Comparison of ENCODE assay signal across 8 cellular contexts in the genomic region with DNA sequence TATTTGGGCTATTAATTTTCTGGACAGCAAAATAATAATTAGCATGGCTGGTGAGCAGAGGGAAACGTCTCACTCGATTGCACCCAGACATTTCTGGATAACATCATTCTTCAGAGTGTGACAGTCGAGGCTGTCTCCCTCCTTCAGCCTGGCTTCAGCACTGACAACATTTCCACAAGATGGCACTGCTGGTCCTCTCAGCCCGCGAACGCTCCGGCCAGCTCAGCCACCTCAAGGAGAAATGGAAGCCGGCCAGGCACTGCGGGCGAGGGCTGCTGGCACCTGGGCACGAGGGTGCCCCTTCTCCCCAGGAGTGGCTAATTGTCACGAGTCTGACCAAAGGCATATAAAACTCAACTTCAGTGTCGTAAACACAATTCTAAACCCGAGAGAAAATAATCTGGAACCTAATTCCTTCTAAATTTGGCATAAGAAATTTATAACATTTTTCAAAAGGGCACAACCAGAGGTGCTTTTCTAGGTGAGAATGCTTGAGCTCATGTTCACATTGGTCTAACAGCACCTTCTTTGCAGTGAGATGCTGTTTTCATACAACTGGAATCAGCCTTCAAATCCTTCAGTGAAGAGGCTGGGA.
DNase-seq lines count a peak whose midpoint lies in the region; ATAC-seq and TF ChIP-seq lines count a peak whose summit lies in the region.

No MANE protein-coding gene starts in this region.

- H3K9me2 ChIP-seq in DOHH2 (replicated peaks; ENCODE audit: control insufficient read depth, low read length), result no peaks in the 10 kb centered on the region

- ATAC-seq in GM21381 (IDR thresholded peaks at IDR 0.05; ENCODE audit: unreplicated experiment), result peak; percentile 53
- no peak for ATAC-seq in HG03025 (IDR thresholded peaks at IDR 0.05; ENCODE audit: low FRiP score, unreplicated experiment)

- H3K9me3 ChIP-seq in DOHH2 (ENCODE audit: control insufficient read depth, insufficient read depth, low read length) (no peaks in the 10 kb centered on the region), mesodermal cell (ENCODE audit: control insufficient read depth, low read length) (no peaks in the 10 kb centered on the region), vagina (no peaks in the 10 kb centered on the region)

- peaks cover 28% of the 10 kb centered on the region for H3K79me2 ChIP-seq in DOHH2 (ENCODE audit: control insufficient read depth, low read length)

- H4K20me1 ChIP-seq in DOHH2 (ENCODE audit: control insufficient read depth, insufficient read depth, low read depth, low read length), result no peaks in the 10 kb centered on the region

- intact Hi-C loops in vagina (cut with DNase I), result no loop called here

- CTCF ChIA-PET in RWPE1 (lab: Yijun Ruan, JAX), result interaction anchor here (0.5 to 0.8 kb wide), 9 partner anchors 11 to 1011 kb away, joined by 3 to 4 read pairs (median 3); no protein-coding TSS in a partner anchor

- H3K27ac ChIP-seq in DOHH2 (ENCODE audit: low read depth, low read length) (no peak overlapping the region), RWPE1 (no peak overlapping the region), mesodermal cell (ENCODE audit: low read depth, low read length, severe bottlenecking) (peak overlapping the region; percentile 60), vagina (no peak overlapping the region)

- peak; percentile 82 for DNase-seq in RWPE1 (ENCODE audit: low spot score)
- peak; percentile 63 for DNase-seq in epidermal melanocyte (ENCODE audit: insufficient read length, low spot score)
- DNase-seq in vagina (ENCODE audit: extremely low spot score in 2 of 2), result no peak

- H3K27me3 ChIP-seq in DOHH2 (ENCODE audit: control insufficient read depth, low read length) (no peaks in the 10 kb centered on the region), vagina (no peaks in the 10 kb centered on the region)

- H3K4me3 ChIP-seq in DOHH2 (ENCODE audit: low read length), result no peak overlapping the region
- no peak overlapping the region for H3K4me3 ChIP-seq in mesodermal cell (ENCODE audit: extremely low read depth, insufficient read depth, low read length, poor library complexity, severe bottlenecking)
- H3K4me3 ChIP-seq in vagina, result no peak overlapping the region

- peaks cover 10% of the 10 kb centered on the region for H3K36me3 ChIP-seq in DOHH2 (ENCODE audit: control insufficient read depth, low read length)
- peaks cover 8% of the 10 kb centered on the region for H3K36me3 ChIP-seq in mesodermal cell (ENCODE audit: control insufficient read depth, insufficient read depth, low read length)
- no peaks in the 10 kb centered on the region for H3K36me3 ChIP-seq in vagina

- peak; percentile 87 for TF ChIP-seq CTCF in DOHH2 (IDR thresholded peaks at IDR 0.05; ENCODE audit: low read depth, low read length, poor library complexity, severe bottlenecking)
- TF ChIP-seq CTCF in LNCAP (IDR thresholded peaks at IDR 0.05), result peak; percentile 95
- TF ChIP-seq CTCF in RWPE1 (conservative IDR thresholded peaks at IDR 0.05; ENCODE audit: low read depth), result peak; percentile 98
- peak; percentile 42 to 61 (median 53) for TF ChIP-seq CTCF in vagina (IDR thresholded peaks at IDR 0.05)

- peaks cover 56% of the 10 kb centered on the region for H3K4me1 ChIP-seq in DOHH2 (ENCODE audit: control insufficient read depth, low read length)
- peaks cover 78% of the 10 kb centered on the region for H3K4me1 ChIP-seq in mesodermal cell (ENCODE audit: control insufficient read depth, insufficient read depth, low read length, poor library complexity, severe bottlenecking)
- H3K4me1 ChIP-seq in vagina, result peaks cover 12% of the 10 kb centered on the region

- peak overlapping the region; percentile 45 for H3K4me2 ChIP-seq in DOHH2 (ENCODE audit: low read length)

- no peak for TF ChIP-seq POLR2A in vagina (IDR thresholded peaks at IDR 0.05)

- POLR2A ChIA-PET in RWPE1 (lab: Yijun Ruan, JAX; ENCODE audit: low non-redundant PET), result no interaction called here

- WGBS in mesodermal cell (ENCODE audit: insufficient coverage in 2 of 2), 2 experiments, result 29 to 33% methylated on average over 12 to 13 of the region's 14 CpGs

- H3F3A ChIP-seq in DOHH2 (ENCODE audit: control insufficient read depth, insufficient read depth), result 0 out of 2 replicates have a peak, but pooled peaks cover 3% of the 10 kb centered on the region

Comparison
In these comparisons a context has a peak if more than half of its experiments do, and no peak if none do; other contexts are left out.
1. DNase-seq: peak in RWPE1 (single experiment) and epidermal melanocyte (single experiment); none in vagina (0 of 2).
2. Peak in every context shown above with its lines, with median percentiles within 50 percentile points of each other: CTCF ChIP-seq.